Comparison of ENCODE assay signal across 30 cellular contexts in the genomic region with DNA sequence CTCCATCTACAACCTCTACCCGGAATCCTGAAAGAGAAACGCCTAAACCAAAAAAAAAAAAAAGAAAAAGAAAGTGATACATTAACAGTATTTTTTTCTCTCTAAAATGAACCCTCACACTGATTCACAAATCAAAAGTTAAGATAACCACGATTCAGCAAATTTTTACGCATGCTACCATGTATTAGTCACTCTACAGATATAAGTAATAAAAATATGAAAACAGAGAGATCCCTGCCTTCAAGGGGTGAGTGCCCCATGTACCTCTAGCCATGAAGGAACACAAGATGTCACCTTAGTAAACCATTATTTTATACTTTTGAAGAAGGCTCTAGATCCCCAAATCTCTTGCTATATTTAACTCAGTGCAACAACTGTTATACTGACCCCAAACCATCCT. TPM values are rescaled to one million over a fixed set of nuclear protein-coding genes. Genes with fewer than 3 reads are reported as not detected.
DNase-seq lines count a peak whose midpoint lies in the region; ATAC-seq, FAIRE-seq and TF ChIP-seq lines count a peak whose summit lies in the region.
"Had no signal": no experiment of that assay in that cellular context is flagged by ENCODE, and none has a peak within 500 bp of the region (broad histone marks: within the 10 kb centered on the region; RNA-seq: fewer than 3 reads in every experiment).

No MANE protein-coding gene starts in this region.

- peaks cover 33% of the 10 kb centered on the region for H3K36me3 Mint-ChIP-seq in activated naive CD4-positive, alpha-beta T cell treated with anti-CD3 and anti-CD28 coated beads for 36 hours (ENCODE audit: low read depth)
- H3K36me3 Mint-ChIP-seq in HFFc6 (ENCODE audit: low read depth): peaks cover 76% of the 10 kb centered on the region

- no peak for ATAC-seq in stimulated activated naive CD8-positive, alpha-beta T cell treated with anti-CD3 and anti-CD28 coated beads, Interleukin-15, amount 100 ng/mL, for 72 hours
- ATAC-seq in psoas muscle: no peak
- ATAC-seq: left colon had no signal

- H3K23me2 ChIP-seq in H1 (ENCODE audit: low read depth, low read length): no peaks in the 10 kb centered on the region

- H3K4me2 ChIP-seq in H1 (ENCODE audit: insufficient read depth in 1 of 2, low read depth in 2 of 2, low read length in 2 of 2): no peak overlapping the region
- H3K4me2 ChIP-seq: hepatocyte had no signal

- no peak overlapping the region for H3K4me3 ChIP-seq in H1 (ENCODE audit: extremely low read depth in 1 of 4, insufficient read depth in 2 of 4, low read depth in 3 of 4, low read length in 4 of 4)
- no peak overlapping the region for H3K4me3 ChIP-seq in psoas muscle
- H3K4me3 ChIP-seq: esophagus muscularis mucosa, hepatocyte, Peyer's patch, sigmoid colon, stomach, tibial artery had no signal

- H3K9me3 ChIP-seq in H1 (ENCODE audit: insufficient read depth in 2 of 2, low read depth in 1 of 2, low read length in 1 of 2) (no peaks in the 10 kb centered on the region), psoas muscle (no peaks in the 10 kb centered on the region)
- H3K9me3 ChIP-seq: Caco-2, esophagus muscularis mucosa, Peyer's patch, sigmoid colon, stomach, tibial artery had no signal

- no peak overlapping the region for H4K8ac ChIP-seq in H1 (ENCODE audit: extremely low read depth, insufficient read depth, low read length)

- H3K56ac ChIP-seq in H1 (replicated peaks; ENCODE audit: insufficient read length, low read depth, low read length): no peak overlapping the region

- no peak overlapping the region for H4K5ac ChIP-seq in H1 (ENCODE audit: insufficient read length, low read depth, low read length)

- POLR2A ChIA-PET in H1 (lab: Charles Lee; ENCODE audit: partially characterized antibody): interaction anchor here (1.8 kb wide), 1 partner anchor 32 kb away, joined by 6 read pairs; no protein-coding TSS in a partner anchor

- peaks cover 0 to 3% of the 10 kb centered on the region in 2 experiments for H4K20me1 ChIP-seq in H1 (replicated peaks in 1 of 2; ENCODE audit: control insufficient read depth in 1 of 2, insufficient read depth in 2 of 2, low read length in 2 of 2)

- no peaks in the 10 kb centered on the region for H3K79me2 ChIP-seq in H1 (ENCODE audit: control insufficient read depth in 1 of 2, insufficient read depth in 2 of 2, low read length in 2 of 2)

- no peak overlapping the region for H2BK15ac ChIP-seq in H1 (ENCODE audit: low read length)

- DNase-seq in activated naive CD4-positive, alpha-beta T cell treated with anti-CD3 and anti-CD28 coated beads for 36 hours: no peak
- no peak for DNase-seq in activated naive CD4-positive, alpha-beta T cell treated with anti-CD3 and anti-CD28 coated beads, Interleukin-2, amount 50 U/mL, for 16 hours
- DNase-seq in HFFc6 (no peak), H1 (ENCODE audit: low read depth in 1 of 2, low spot score in 2 of 2) (no peak), psoas muscle (no peak), RPMI8226 (no peak)
- DNase-seq in stimulated activated naive CD8-positive, alpha-beta T cell treated with anti-CD3 and anti-CD28 coated beads, Interleukin-15, amount 100 ng/mL, for 72 hours: no peak
- DNase-seq: ACHN; activated CD4-positive, CD25-positive, alpha-beta regulatory T cell; activated CD8-positive, alpha-beta memory T cell treated with anti-CD3 and anti-CD28 coated beads for 24 hours; Caco-2; central memory CD4-positive, alpha-beta T cell; endodermal cell; HCEC 1CT; KG1; left colon; NCI-H1417 treated with DMSO at 0.1 percent for 48 hours; NCI-H2081; NCI-H226; NCI-H69; Peyer's patch; SIG-M5; sigmoid colon; stomach; T1000; tibial artery had no signal

- CTCF ChIA-PET in activated naive CD4-positive, alpha-beta T cell treated with anti-CD3 and anti-CD28 coated beads for 36 hours (lab: Charles Lee): interaction anchor here (1.1 to 2.7 kb wide), 2 partner anchors 18 to 20 kb away, joined by 3 to 6 read pairs; no protein-coding TSS in a partner anchor
- CTCF ChIA-PET in H1 (lab: Charles Lee; ENCODE audit: partially characterized antibody): interaction anchor here (1.0 to 2.1 kb wide), 2 partner anchors 17 to 84 kb away, joined by 4 to 6 read pairs; no protein-coding TSS in a partner anchor

- H3K27me3 ChIP-seq in H1 (replicated peaks in 1 of 4; ENCODE audit: control insufficient read depth in 3 of 4, extremely low read depth in 1 of 4, insufficient read depth in 3 of 4, low read length in 3 of 4) (no peaks in the 10 kb centered on the region), psoas muscle (ENCODE audit: insufficient read depth in 3 of 3, low read length in 2 of 3) (no peaks in the 10 kb centered on the region)
- H3K27me3 ChIP-seq: esophagus muscularis mucosa, hepatocyte, Peyer's patch, sigmoid colon, stomach, tibial artery had no signal

- no peak overlapping the region for H3K18ac ChIP-seq in H1 (ENCODE audit: extremely low read depth, low read length)

- H2AFZ ChIP-seq in H1 (ENCODE audit: low read length): no peak overlapping the region
- H2AFZ ChIP-seq: hepatocyte had no signal

- FAIRE-seq in H1 (lab: Jason Lieb, UNC): no peak
- FAIRE-seq: frontal cortex had no signal

- no peak overlapping the region for H2BK12ac ChIP-seq in H1 (ENCODE audit: low read depth, low read length)

- H3K9ac ChIP-seq in H1 (replicated peaks in 1 of 4; ENCODE audit: extremely low read depth in 1 of 4, low read depth in 3 of 4, low read length in 3 of 4): no peak overlapping the region

- peak overlapping the region; percentile 20 for H3K27ac Mint-ChIP-seq in activated naive CD4-positive, alpha-beta T cell treated with anti-CD3 and anti-CD28 coated beads for 36 hours
- peak overlapping the region; percentile 14; the same call in 1 of the 2 replicates for H3K27ac Mint-ChIP-seq in HFFc6
- H3K27ac Mint-ChIP-seq in stimulated activated naive CD8-positive, alpha-beta T cell treated with anti-CD3 and anti-CD28 coated beads, Interleukin-15, amount 100 ng/mL, for 72 hours: peak overlapping the region; percentile 26 to 59
- H3K27ac Mint-ChIP-seq: endodermal cell had no signal

- H3K4me1 Mint-ChIP-seq in activated naive CD4-positive, alpha-beta T cell treated with anti-CD3 and anti-CD28 coated beads for 36 hours (ENCODE audit: low read depth): peaks cover 10% of the 10 kb centered on the region
- peaks cover 67% of the 10 kb centered on the region for H3K4me1 Mint-ChIP-seq in HFFc6 (ENCODE audit: low read depth)
- H3K4me1 Mint-ChIP-seq in stimulated activated naive CD8-positive, alpha-beta T cell treated with anti-CD3 and anti-CD28 coated beads, Interleukin-15, amount 100 ng/mL, for 72 hours: peaks cover 13% of the 10 kb centered on the region

- no peaks in the 10 kb centered on the region for H3K27me3 Mint-ChIP-seq in activated naive CD4-positive, alpha-beta T cell treated with anti-CD3 and anti-CD28 coated beads for 36 hours (ENCODE audit: low read depth)
- no peaks in the 10 kb centered on the region; the same call in 1 of the 2 replicates for H3K27me3 Mint-ChIP-seq in HFFc6 (ENCODE audit: insufficient read depth)
- no peaks in the 10 kb centered on the region for H3K27me3 Mint-ChIP-seq in stimulated activated naive CD8-positive, alpha-beta T cell treated with anti-CD3 and anti-CD28 coated beads, Interleukin-15, amount 100 ng/mL, for 72 hours
- H3K27me3 Mint-ChIP-seq: activated naive CD8-positive, alpha-beta T cell had no signal

- H3K36me3 ChIP-seq in H1 (ENCODE audit: control insufficient read depth in 2 of 4, insufficient read depth in 4 of 4, low read length in 3 of 4): peaks cover 9 to 64% (median 26%) of the 10 kb centered on the region in 4 experiments
- H3K36me3 ChIP-seq in psoas muscle (ENCODE audit: insufficient read depth in 1 of 2, low read depth in 1 of 2): peaks cover 7 to 70% of the 10 kb centered on the region in 2 donors

- no peaks in the 10 kb centered on the region for H3K9me3 Mint-ChIP-seq in activated naive CD4-positive, alpha-beta T cell treated with anti-CD3 and anti-CD28 coated beads for 36 hours
- H3K9me3 Mint-ChIP-seq in HFFc6: no peaks in the 10 kb centered on the region
- no peaks in the 10 kb centered on the region for H3K9me3 Mint-ChIP-seq in stimulated activated naive CD8-positive, alpha-beta T cell treated with anti-CD3 and anti-CD28 coated beads, Interleukin-15, amount 100 ng/mL, for 72 hours
- H3K9me3 Mint-ChIP-seq: endodermal cell had no signal

- intact Hi-C loops in activated naive CD4-positive, alpha-beta T cell treated with anti-CD3 and anti-CD28 coated beads for 36 hours (cut with micrococcal nuclease): loop anchor here (1.0 to 5.0 kb wide), 3 partner anchors 28 to 38 kb away; no protein-coding TSS in a partner anchor
- intact Hi-C loops in psoas muscle (cut with DNase I): no loop called here

- H3K4me1 ChIP-seq in H1 (replicated peaks in 1 of 4; ENCODE audit: control insufficient read depth in 3 of 4, insufficient read depth in 4 of 4, low read length in 3 of 4) (no peaks in the 10 kb centered on the region), psoas muscle (peaks cover 6% of the 10 kb centered on the region)
- H3K4me1 ChIP-seq: esophagus muscularis mucosa, tibial artery had no signal

- H3K27ac ChIP-seq in H1 (ENCODE audit: low read depth, low read length) (no peak overlapping the region), psoas muscle (no peak overlapping the region)
- H3K27ac ChIP-seq: esophagus muscularis mucosa, hepatocyte, Peyer's patch, sigmoid colon, stomach, tibial artery had no signal

- no peak overlapping the region for H3K14ac ChIP-seq in H1 (ENCODE audit: insufficient read length)

- no peak overlapping the region for H3K4me3 Mint-ChIP-seq in activated naive CD4-positive, alpha-beta T cell treated with anti-CD3 and anti-CD28 coated beads for 36 hours
- H3K4me3 Mint-ChIP-seq in HFFc6: no peak overlapping the region
- H3K4me3 Mint-ChIP-seq in stimulated activated naive CD8-positive, alpha-beta T cell treated with anti-CD3 and anti-CD28 coated beads, Interleukin-15, amount 100 ng/mL, for 72 hours: no peak overlapping the region
- H3K4me3 Mint-ChIP-seq: activated naive CD8-positive, alpha-beta T cell; endodermal cell had no signal

- 87% methylated on average over 4 of the region's 4 CpGs; no CpG with 5 or more reads in 1 of the 2 experiments for WGBS in H1 (ENCODE audit: extremely low coverage in 1 of 2, insufficient coverage in 1 of 2, insufficient read length in 1 of 2, insufficient replicate concordance in 2 of 2, low coverage in 1 of 2, low lambda C conversion rate in 2 of 2, missing lambda C conversion rate in 1 of 2), 2 experiments
- 90 to 93% (median 91%) methylated on average over 4 of the region's 4 CpGs for WGBS in psoas muscle, 3 donors

- H3K4ac ChIP-seq in H1 (replicated peaks; ENCODE audit: insufficient read length, low read depth, low read length): no peak overlapping the region

- TF ChIP-seq CTCF in HFFc6 (IDR thresholded peaks at IDR 0.05): no peak
- TF ChIP-seq CTCF in H1 (IDR thresholded peaks at IDR 0.05; ENCODE audit: control extremely low read depth in 1 of 3, insufficient read depth in 1 of 3, low read depth in 1 of 3, low read length in 3 of 3): no peak
- TF ChIP-seq CTCF in psoas muscle (IDR thresholded peaks at IDR 0.05): no peak

- no peak overlapping the region for H2BK120ac ChIP-seq in H1 (replicated peaks; ENCODE audit: low read depth, low read length)

- no peak overlapping the region for H3K23ac ChIP-seq in H1 (ENCODE audit: insufficient read length)

- no peak overlapping the region for H2BK20ac ChIP-seq in H1 (ENCODE audit: low read length)

- no peak overlapping the region for H2BK5ac ChIP-seq in H1 (ENCODE audit: low read depth, low read length)

- H3K79me1 ChIP-seq in H1 (ENCODE audit: low read depth, low read length): no peaks in the 10 kb centered on the region; the same call in 1 of the 2 replicates

- H2AK5ac ChIP-seq in H1 (ENCODE audit: low read depth, low read length): no peak overlapping the region

- no peak for TF ChIP-seq RAD21 in H1 (IDR thresholded peaks at IDR 0.05 in 1 of 2, conservative IDR thresholded peaks at IDR 0.05 in 1 of 2; ENCODE audit: low read depth in 2 of 2, low read length in 2 of 2)

- TF ChIP-seq EP300 in H1 (IDR thresholded peaks at IDR 0.05; ENCODE audit: borderline replicate concordance in 1 of 2, low read depth in 2 of 2, low read length in 2 of 2): no peak

- no peak for TF ChIP-seq POLR2A in H1 (IDR thresholded peaks at IDR 0.05; ENCODE audit: control extremely low read depth in 1 of 2, low read depth in 2 of 2, low read length in 2 of 2)

- no peak overlapping the region for H4K91ac ChIP-seq in H1 (replicated peaks; ENCODE audit: insufficient read length, low read length)

RNA-seq across cellular contexts. Expression of a gene that starts 33.4 kb away (rescaled TPM):
- 10 to 100 TPM; 36.4 to 39.7 TPM for total RNA-seq in activated naive CD4-positive, alpha-beta T cell treated with anti-CD3 and anti-CD28 coated beads for 36 hours
- 100 to 1,000 TPM in 2 of 6 experiments, 10 to 100 TPM in 4; 86.0 to 106 (median 92.1) TPM for total RNA-seq in HFFc6 (2021; fragmentation: NEBNext Ultra II Directional; extraction: Animal tissue kit (Norgen Biotek cat#: 25700))
- 46.0 and 52.1 TPM in 2 replicates for total RNA-seq in H1 (2021; fragmentation: NEBNext Ultra II Directional; extraction: Animal tissue kit (Norgen Biotek cat#: 25700))
- 25.2 and 30.8 TPM in 2 replicates for polyA plus RNA-seq in H1 (2011; rRNA removed)
- 34.9 TPM for polyA plus RNA-seq in H1 (2011; cell fraction: cytosol; rRNA removed)
- 64.9 TPM for polyA plus RNA-seq in H1 (2011; cell fraction: nucleus; rRNA removed)
- 24.5 to 33.5 TPM (median 30.2 TPM) in 4 replicates for polyA plus RNA-seq in H1 (2012, experiment 1 of 2)
- 2.1 TPM for polyA plus RNA-seq in H1 (2012, experiment 2 of 2)
- 36.3 TPM for polyA plus RNA-seq in H1 (2013, experiment 1 of 2)
- 40.1 TPM for polyA plus RNA-seq in H1 (2013, experiment 2 of 2)
- polyA minus RNA-seq in H1 (2011; rRNA and poly(A)+ RNA removed): 140 and 161 TPM in 2 replicates
- 47.6 TPM for polyA minus RNA-seq in H1 (2011; cell fraction: cytosol; rRNA and poly(A)+ RNA removed)
- polyA minus RNA-seq in H1 (2011; cell fraction: nucleus; rRNA and poly(A)+ RNA removed): 155 TPM
- total RNA-seq in psoas muscle: 10 to 100 TPM in 3 of 4 donors, 1 to 10 TPM in 1; 9.6 to 20.3 (median 16.2) TPM
- polyA plus RNA-seq in psoas muscle: 1 to 10 TPM; 5.9 to 7.6 (median 6.9) TPM
